1 cellular context compared by ENCODE assay signal in the genomic region with DNA sequence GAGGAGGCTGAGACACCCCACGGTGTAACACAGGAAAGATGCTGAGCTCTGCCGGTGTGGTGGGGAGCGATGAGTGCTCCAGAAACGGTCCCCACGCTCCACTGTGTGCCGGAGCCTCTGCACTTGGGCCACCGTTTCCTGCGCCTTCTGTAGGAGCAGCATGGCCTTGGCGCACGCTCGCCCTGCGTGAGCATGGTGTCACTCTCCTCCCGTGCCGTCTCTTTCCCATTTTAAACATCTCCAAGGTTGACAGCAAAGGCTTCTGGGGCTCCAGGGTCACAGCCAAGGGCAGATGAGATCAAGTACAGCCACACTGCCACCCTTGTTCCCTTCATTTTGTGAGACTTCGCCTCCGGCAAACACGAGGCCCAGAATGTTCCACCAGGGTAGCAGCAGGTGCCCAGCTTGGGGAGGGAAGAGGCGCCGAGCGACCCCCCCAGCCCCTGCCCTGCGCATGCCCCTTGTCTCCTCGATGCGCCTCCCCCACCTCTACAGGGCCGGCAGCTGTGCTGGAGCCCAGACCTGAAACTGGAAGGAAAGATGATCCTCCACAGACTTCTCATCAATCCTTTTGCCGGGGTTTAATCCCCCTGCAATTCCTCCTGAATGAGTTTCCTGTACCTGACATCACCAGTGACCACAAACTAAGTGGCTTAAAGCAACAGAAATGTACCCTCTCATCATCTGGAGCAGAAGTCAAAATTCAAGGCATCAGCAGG.
TF ChIP-seq lines count a peak whose summit lies in the region.

No MANE protein-coding gene starts in this region.

TF ChIP-seq in H1, 55 proteins besides CTCF, POLR2A, EP300 and RAD21:
- TF ChIP-seq BRCA1 (IDR thresholded peaks at IDR 0.05; ENCODE audit: low read depth, low read length) (no peak), CBX5 (IDR thresholded peaks at IDR 0.05; ENCODE audit: low read depth, low read length) (no peak), HDAC2 (IDR thresholded peaks at IDR 0.05; ENCODE audit: borderline replicate concordance in 1 of 2, low read depth in 2 of 2, low read length in 2 of 2) (no peak), NANOG (IDR thresholded peaks at IDR 0.05; ENCODE audit: insufficient read depth, low read depth, low read length, poor library complexity, severe bottlenecking) (no peak), TCF12 (IDR thresholded peaks at IDR 0.05; ENCODE audit: low read depth, low read length) (no peak), RXRA (IDR thresholded peaks at IDR 0.05; ENCODE audit: insufficient read depth, low read depth, low read length) (no peak), CEBPB (IDR thresholded peaks at IDR 0.05; ENCODE audit: low read depth, low read length) (no peak), CTBP2 (IDR thresholded peaks at IDR 0.05; ENCODE audit: borderline replicate concordance, insufficient read depth, insufficient read length, low read length) (no peak), KDM5A (IDR thresholded peaks at IDR 0.05; ENCODE audit: low read length) (no peak), TAF1 (IDR thresholded peaks at IDR 0.05; ENCODE audit: low read depth, low read length) (no peak), ZNF274 (IDR thresholded peaks at IDR 0.05; ENCODE audit: borderline replicate concordance, extremely low read depth, low read length) (no peak), TEAD4 (IDR thresholded peaks at IDR 0.05; ENCODE audit: low read depth, low read length) (no peak), GABPA (IDR thresholded peaks at IDR 0.05; ENCODE audit: borderline replicate concordance, insufficient read depth, low read length) (no peak), PHF8 (conservative IDR thresholded peaks at IDR 0.05; ENCODE audit: low read depth, low read length) (no peak), GTF2F1 (IDR thresholded peaks at IDR 0.05; ENCODE audit: borderline replicate concordance, low read depth, low read length) (no peak), RFX5 (IDR thresholded peaks at IDR 0.05; ENCODE audit: borderline replicate concordance, low read depth, low read length) (no peak)
- TF ChIP-seq, protein P1, sequence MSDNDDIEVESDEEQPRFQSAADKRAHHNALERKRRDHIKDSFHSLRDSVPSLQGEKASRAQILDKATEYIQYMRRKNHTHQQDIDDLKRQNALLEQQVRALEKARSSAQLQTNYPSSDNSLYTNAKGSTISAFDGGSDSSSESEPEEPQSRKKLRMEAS (IDR thresholded peaks at IDR 0.05) = no peak
- TF ChIP-seq, protein P2, sequence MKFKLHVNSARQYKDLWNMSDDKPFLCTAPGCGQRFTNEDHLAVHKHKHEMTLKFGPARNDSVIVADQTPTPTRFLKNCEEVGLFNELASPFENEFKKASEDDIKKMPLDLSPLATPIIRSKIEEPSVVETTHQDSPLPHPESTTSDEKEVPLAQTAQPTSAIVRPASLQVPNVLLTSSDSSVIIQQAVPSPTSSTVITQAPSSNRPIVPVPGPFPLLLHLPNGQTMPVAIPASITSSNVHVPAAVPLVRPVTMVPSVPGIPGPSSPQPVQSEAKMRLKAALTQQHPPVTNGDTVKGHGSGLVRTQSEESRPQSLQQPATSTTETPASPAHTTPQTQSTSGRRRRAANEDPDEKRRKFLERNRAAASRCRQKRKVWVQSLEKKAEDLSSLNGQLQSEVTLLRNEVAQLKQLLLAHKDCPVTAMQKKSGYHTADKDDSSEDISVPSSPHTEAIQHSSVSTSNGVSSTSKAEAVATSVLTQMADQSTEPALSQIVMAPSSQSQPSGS (IDR thresholded peaks at IDR 0.05; ENCODE audit: low read length) = no peak
- TF ChIP-seq, protein P3, sequence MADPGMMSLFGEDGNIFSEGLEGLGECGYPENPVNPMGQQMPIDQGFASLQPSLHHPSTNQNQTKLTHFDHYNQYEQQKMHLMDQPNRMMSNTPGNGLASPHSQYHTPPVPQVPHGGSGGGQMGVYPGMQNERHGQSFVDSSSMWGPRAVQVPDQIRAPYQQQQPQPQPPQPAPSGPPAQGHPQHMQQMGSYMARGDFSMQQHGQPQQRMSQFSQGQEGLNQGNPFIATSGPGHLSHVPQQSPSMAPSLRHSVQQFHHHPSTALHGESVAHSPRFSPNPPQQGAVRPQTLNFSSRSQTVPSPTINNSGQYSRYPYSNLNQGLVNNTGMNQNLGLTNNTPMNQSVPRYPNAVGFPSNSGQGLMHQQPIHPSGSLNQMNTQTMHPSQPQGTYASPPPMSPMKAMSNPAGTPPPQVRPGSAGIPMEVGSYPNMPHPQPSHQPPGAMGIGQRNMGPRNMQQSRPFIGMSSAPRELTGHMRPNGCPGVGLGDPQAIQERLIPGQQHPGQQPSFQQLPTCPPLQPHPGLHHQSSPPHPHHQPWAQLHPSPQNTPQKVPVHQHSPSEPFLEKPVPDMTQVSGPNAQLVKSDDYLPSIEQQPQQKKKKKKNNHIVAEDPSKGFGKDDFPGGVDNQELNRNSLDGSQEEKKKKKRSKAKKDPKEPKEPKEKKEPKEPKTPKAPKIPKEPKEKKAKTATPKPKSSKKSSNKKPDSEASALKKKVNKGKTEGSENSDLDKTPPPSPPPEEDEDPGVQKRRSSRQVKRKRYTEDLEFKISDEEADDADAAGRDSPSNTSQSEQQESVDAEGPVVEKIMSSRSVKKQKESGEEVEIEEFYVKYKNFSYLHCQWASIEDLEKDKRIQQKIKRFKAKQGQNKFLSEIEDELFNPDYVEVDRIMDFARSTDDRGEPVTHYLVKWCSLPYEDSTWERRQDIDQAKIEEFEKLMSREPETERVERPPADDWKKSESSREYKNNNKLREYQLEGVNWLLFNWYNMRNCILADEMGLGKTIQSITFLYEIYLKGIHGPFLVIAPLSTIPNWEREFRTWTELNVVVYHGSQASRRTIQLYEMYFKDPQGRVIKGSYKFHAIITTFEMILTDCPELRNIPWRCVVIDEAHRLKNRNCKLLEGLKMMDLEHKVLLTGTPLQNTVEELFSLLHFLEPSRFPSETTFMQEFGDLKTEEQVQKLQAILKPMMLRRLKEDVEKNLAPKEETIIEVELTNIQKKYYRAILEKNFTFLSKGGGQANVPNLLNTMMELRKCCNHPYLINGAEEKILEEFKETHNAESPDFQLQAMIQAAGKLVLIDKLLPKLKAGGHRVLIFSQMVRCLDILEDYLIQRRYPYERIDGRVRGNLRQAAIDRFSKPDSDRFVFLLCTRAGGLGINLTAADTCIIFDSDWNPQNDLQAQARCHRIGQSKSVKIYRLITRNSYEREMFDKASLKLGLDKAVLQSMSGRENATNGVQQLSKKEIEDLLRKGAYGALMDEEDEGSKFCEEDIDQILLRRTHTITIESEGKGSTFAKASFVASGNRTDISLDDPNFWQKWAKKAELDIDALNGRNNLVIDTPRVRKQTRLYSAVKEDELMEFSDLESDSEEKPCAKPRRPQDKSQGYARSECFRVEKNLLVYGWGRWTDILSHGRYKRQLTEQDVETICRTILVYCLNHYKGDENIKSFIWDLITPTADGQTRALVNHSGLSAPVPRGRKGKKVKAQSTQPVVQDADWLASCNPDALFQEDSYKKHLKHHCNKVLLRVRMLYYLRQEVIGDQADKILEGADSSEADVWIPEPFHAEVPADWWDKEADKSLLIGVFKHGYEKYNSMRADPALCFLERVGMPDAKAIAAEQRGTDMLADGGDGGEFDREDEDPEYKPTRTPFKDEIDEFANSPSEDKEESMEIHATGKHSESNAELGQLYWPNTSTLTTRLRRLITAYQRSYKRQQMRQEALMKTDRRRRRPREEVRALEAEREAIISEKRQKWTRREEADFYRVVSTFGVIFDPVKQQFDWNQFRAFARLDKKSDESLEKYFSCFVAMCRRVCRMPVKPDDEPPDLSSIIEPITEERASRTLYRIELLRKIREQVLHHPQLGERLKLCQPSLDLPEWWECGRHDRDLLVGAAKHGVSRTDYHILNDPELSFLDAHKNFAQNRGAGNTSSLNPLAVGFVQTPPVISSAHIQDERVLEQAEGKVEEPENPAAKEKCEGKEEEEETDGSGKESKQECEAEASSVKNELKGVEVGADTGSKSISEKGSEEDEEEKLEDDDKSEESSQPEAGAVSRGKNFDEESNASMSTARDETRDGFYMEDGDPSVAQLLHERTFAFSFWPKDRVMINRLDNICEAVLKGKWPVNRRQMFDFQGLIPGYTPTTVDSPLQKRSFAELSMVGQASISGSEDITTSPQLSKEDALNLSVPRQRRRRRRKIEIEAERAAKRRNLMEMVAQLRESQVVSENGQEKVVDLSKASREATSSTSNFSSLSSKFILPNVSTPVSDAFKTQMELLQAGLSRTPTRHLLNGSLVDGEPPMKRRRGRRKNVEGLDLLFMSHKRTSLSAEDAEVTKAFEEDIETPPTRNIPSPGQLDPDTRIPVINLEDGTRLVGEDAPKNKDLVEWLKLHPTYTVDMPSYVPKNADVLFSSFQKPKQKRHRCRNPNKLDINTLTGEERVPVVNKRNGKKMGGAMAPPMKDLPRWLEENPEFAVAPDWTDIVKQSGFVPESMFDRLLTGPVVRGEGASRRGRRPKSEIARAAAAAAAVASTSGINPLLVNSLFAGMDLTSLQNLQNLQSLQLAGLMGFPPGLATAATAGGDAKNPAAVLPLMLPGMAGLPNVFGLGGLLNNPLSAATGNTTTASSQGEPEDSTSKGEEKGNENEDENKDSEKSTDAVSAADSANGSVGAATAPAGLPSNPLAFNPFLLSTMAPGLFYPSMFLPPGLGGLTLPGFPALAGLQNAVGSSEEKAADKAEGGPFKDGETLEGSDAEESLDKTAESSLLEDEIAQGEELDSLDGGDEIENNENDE (IDR thresholded peaks at IDR 0.05; ENCODE audit: insufficient replicate concordance, low read length) = no peak
TF ChIP-seq in H1: peak in this region for 0.
